2 cellular contexts compared by ENCODE assay signal in genomic region chr9:22139261-22139660, GRCh38.
A peak's percentile ranks its signal among the peaks of the same experiment; 100 is the strongest.
TF ChIP-seq lines count a peak whose summit lies in the region.

No MANE protein-coding gene starts in this region.

TF ChIP-seq in A549, 52 proteins besides CTCF, POLR2A, EP300 and RAD21 (continued from another document):
- TF ChIP-seq, protein P1, sequence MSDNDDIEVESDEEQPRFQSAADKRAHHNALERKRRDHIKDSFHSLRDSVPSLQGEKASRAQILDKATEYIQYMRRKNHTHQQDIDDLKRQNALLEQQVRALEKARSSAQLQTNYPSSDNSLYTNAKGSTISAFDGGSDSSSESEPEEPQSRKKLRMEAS (IDR thresholded peaks at IDR 0.05): no peak
- TF ChIP-seq NR3C1 (IDR thresholded peaks at IDR 0.05) (no peak), ZNF302 (CRISPR knock-in tag; IDR thresholded peaks at IDR 0.05) (no peak)

TF ChIP-seq in HepG2, 621 proteins besides CTCF, POLR2A, EP300 and RAD21 (continued from another document):
- TF ChIP-seq NR2F6 (IDR thresholded peaks at IDR 0.05): no peak
- peak; percentile 39; the same call in 1 of the 2 replicates for TF ChIP-seq NR2F6 (CRISPR knock-in tag; IDR thresholded peaks at IDR 0.05)
- TF ChIP-seq HOXA3 (CRISPR knock-in tag; IDR thresholded peaks at IDR 0.05): no peak
